In the genomic region with DNA sequence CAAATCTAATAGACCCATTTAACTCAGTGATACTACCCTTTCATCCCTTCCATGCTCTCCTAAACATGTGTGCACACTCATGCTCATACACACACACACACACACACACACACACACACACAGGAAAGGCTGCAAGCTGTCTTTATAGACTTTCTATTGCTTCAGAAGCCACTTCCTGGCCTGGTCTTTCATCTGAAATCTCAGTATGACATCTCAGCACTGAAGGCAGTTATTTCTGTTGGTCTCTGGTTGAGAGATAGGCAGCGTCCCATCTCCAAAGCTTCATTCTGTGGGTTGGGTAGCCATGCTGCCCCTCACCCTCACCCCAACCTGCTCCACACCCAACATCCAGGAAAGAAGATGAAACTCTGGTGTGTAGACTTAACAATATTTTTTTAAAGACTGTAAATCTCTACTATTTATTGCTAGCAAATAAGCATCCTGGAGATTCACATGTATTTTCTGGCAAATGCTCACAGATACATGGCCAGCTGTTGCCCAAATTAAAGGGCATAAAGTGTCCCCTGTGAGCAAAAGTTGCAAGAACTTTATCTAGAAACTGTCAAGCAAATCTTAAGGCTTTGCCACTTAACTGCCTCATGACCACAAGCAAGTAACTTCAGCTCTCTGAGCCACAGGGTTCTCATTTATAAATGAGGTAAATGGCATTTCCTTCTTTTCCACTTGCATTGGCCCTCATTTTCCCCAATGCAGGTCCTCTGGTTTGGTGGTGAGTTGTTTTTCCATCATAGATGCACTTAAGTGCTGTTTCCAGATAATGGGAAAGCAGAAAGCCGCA, we compare ENCODE assay signal across 7 cellular contexts.
A peak's percentile ranks its signal among the peaks of the same experiment; 100 is the strongest.
DNase-seq lines count a peak whose midpoint lies in the region; ATAC-seq and TF ChIP-seq lines count a peak whose summit lies in the region.

No MANE protein-coding gene starts in this region.

- H3K27me3 ChIP-seq in Loucy (ENCODE audit: insufficient read depth, low read length, poor library complexity, severe bottlenecking) = no peaks in the 10 kb centered on the region

- H3K9me3 ChIP-seq in Loucy (ENCODE audit: insufficient read depth, low read depth, low read length) = no peaks in the 10 kb centered on the region

- no peaks in the 10 kb centered on the region for H3K36me3 ChIP-seq in Loucy (ENCODE audit: insufficient read depth, low read length)

- H3K4me2 ChIP-seq in Loucy (ENCODE audit: low read depth, low read length, poor library complexity, severe bottlenecking) = peak overlapping the region; percentile 80

- H3K4me3 Mint-ChIP-seq in activated T-helper 1 cell treated with anti-CD3 and anti-CD28 coated beads, Interleukin-12 subunit alpha, Interleukin-12 subunit beta, Interleukin-2, Interleukin-4 antibody, amounts not matched to agents 30 ng/mL and 10 ng/mL and 1 ng/mL, durations not matched to agents 14 hours and 24 hours and 36 hours = peak overlapping the region; percentile 42

- H3F3A ChIP-seq in Loucy (ENCODE audit: low read depth) = peaks cover 12% of the 10 kb centered on the region

- no peak for TF ChIP-seq CTCF in Loucy (conservative IDR thresholded peaks at IDR 0.05; ENCODE audit: low read length)

- ATAC-seq in GM21447 (IDR thresholded peaks at IDR 0.05; ENCODE audit: unreplicated experiment) = peak; percentile 90
- no peak for ATAC-seq in left lobe of liver
- ATAC-seq in HG02571 (IDR thresholded peaks at IDR 0.05; ENCODE audit: unreplicated experiment) = no peak

- peaks cover 34% of the 10 kb centered on the region for H3K4me1 Mint-ChIP-seq in activated T-helper 1 cell treated with anti-CD3 and anti-CD28 coated beads, Interleukin-12 subunit alpha, Interleukin-12 subunit beta, Interleukin-2, Interleukin-4 antibody, amounts not matched to agents 30 ng/mL and 10 ng/mL and 1 ng/mL, durations not matched to agents 14 hours and 24 hours and 36 hours (ENCODE audit: low read depth)

- intact Hi-C loops in activated T-helper 1 cell treated with anti-CD3 and anti-CD28 coated beads, Interleukin-12 subunit alpha, Interleukin-12 subunit beta, Interleukin-2, Interleukin-4 antibody, amounts not matched to agents 30 ng/mL and 10 ng/mL and 1 ng/mL, durations not matched to agents 14 hours and 24 hours and 36 hours (cut with micrococcal nuclease) = loop anchor here (1.0 kb wide), 2 partner anchors 28 to 71 kb away; no protein-coding TSS in a partner anchor

- no peaks in the 10 kb centered on the region for H3K79me2 ChIP-seq in Loucy (ENCODE audit: insufficient read depth, low read length)

- no peaks in the 10 kb centered on the region for H4K20me1 ChIP-seq in Loucy (ENCODE audit: insufficient read depth, low read length, poor library complexity, severe bottlenecking)

- H2AFZ ChIP-seq in Loucy (ENCODE audit: low read length) = no peak overlapping the region

- peak overlapping the region; percentile 87 for H3K9ac ChIP-seq in Loucy (ENCODE audit: low read depth, low read length, poor library complexity, severe bottlenecking)

- peak overlapping the region; percentile 78 for H3K27ac Mint-ChIP-seq in activated T-helper 1 cell treated with anti-CD3 and anti-CD28 coated beads, Interleukin-12 subunit alpha, Interleukin-12 subunit beta, Interleukin-2, Interleukin-4 antibody, amounts not matched to agents 30 ng/mL and 10 ng/mL and 1 ng/mL, durations not matched to agents 14 hours and 24 hours and 36 hours

- peaks cover 8% of the 10 kb centered on the region for H3K9me3 Mint-ChIP-seq in activated T-helper 1 cell treated with anti-CD3 and anti-CD28 coated beads, Interleukin-12 subunit alpha, Interleukin-12 subunit beta, Interleukin-2, Interleukin-4 antibody, amounts not matched to agents 30 ng/mL and 10 ng/mL and 1 ng/mL, durations not matched to agents 14 hours and 24 hours and 36 hours

- H3K4me3 ChIP-seq in Loucy (ENCODE audit: low read length, poor library complexity, severe bottlenecking) = peak overlapping the region; percentile 60

- H3K4me1 ChIP-seq in Loucy (ENCODE audit: insufficient read depth, low read length, poor library complexity, severe bottlenecking) = peaks cover 61% of the 10 kb centered on the region

- H3K36me3 Mint-ChIP-seq in activated T-helper 1 cell treated with anti-CD3 and anti-CD28 coated beads, Interleukin-12 subunit alpha, Interleukin-12 subunit beta, Interleukin-2, Interleukin-4 antibody, amounts not matched to agents 30 ng/mL and 10 ng/mL and 1 ng/mL, durations not matched to agents 14 hours and 24 hours and 36 hours (ENCODE audit: low read depth) = peaks cover 3% of the 10 kb centered on the region

- DNase-seq in activated T-helper 1 cell treated with anti-CD3 and anti-CD28 coated beads, Interleukin-12 subunit alpha, Interleukin-12 subunit beta, Interleukin-2, Interleukin-4 antibody, amounts not matched to agents 30 ng/mL and 10 ng/mL and 1 ng/mL, durations not matched to agents 14 hours and 24 hours and 36 hours (ENCODE audit: low spot score) = peak; percentile 40
- peak; percentile 0 to 5 for DNase-seq in stimulated activated CD8-positive, alpha-beta memory T cell treated with anti-CD3 and anti-CD28 coated beads, Interleukin-7, amount 100 ng/mL, for 1 hour (ENCODE audit: low read depth in 2 of 2)
- DNase-seq in left lobe of liver (ENCODE audit: low spot score) (no peak), NCI-H2171 treated with DMSO at 0.1 percent for 48 hours (lab: John Stamatoyannopoulos, UW) (no peak)

- no peaks in the 10 kb centered on the region for H3K9me2 ChIP-seq in Loucy (replicated peaks; ENCODE audit: low read depth, low read length)

- H3K27me3 Mint-ChIP-seq in activated T-helper 1 cell treated with anti-CD3 and anti-CD28 coated beads, Interleukin-12 subunit alpha, Interleukin-12 subunit beta, Interleukin-2, Interleukin-4 antibody, amounts not matched to agents 30 ng/mL and 10 ng/mL and 1 ng/mL, durations not matched to agents 14 hours and 24 hours and 36 hours (ENCODE audit: insufficient read depth) = no peaks in the 10 kb centered on the region

Comparison
In these comparisons a context has a peak if more than half of its experiments do, and no peak if none do; other contexts are left out.
1. DNase-seq: peak in activated T-helper 1 cell treated with anti-CD3 and anti-CD28 coated beads, Interleukin-12 subunit alpha, Interleukin-12 subunit beta, Interleukin-2, Interleukin-4 antibody, amounts not matched to agents 30 ng/mL and 10 ng/mL and 1 ng/mL, durations not matched to agents 14 hours and 24 hours and 36 hours (single experiment) and stimulated activated CD8-positive, alpha-beta memory T cell treated with anti-CD3 and anti-CD28 coated beads, Interleukin-7, amount 100 ng/mL, for 1 hour (2 of 2); none in left lobe of liver (single experiment) and NCI-H2171 treated with DMSO at 0.1 percent for 48 hours (single experiment).